In genomic region chr11:131511794-131512193, GRCh38 we compare ENCODE assay signal across 8 cellular contexts.
DNase-seq lines count a peak whose midpoint lies in the region; ATAC-seq and TF ChIP-seq lines count a peak whose summit lies in the region.

No MANE protein-coding gene starts in this region.

- DNase-seq in NCI-H2107 treated with DMSO at 0.1 percent for 48 hours (lab: John Stamatoyannopoulos, UW; ENCODE audit: unreplicated experiment) (peak; percentile 0), NCI-H2107 (lab: John Stamatoyannopoulos, UW) (no peak), body of pancreas (peak; percentile 50 to 76 (median 68)), T-helper 9 cell (no peak)

- H3K27me3 ChIP-seq in body of pancreas (no peaks in the 10 kb centered on the region), neural cell (ENCODE audit: insufficient read depth, low read depth, low read length) (no peaks in the 10 kb centered on the region)

- no peaks in the 10 kb centered on the region for H4K20me1 ChIP-seq in neural cell (ENCODE audit: insufficient read depth)

- H3K36me3 ChIP-seq in body of pancreas (replicated peaks in 1 of 2; ENCODE audit: insufficient read depth in 1 of 2, low read depth in 2 of 2) = no peaks in the 10 kb centered on the region
- H3K36me3 ChIP-seq in neural cell (ENCODE audit: insufficient read depth, low read length) = no peaks in the 10 kb centered on the region

- H3K79me2 ChIP-seq in neural cell (replicated peaks; ENCODE audit: insufficient read depth, low read length) = no peaks in the 10 kb centered on the region

- peak; percentile 40 for TF ChIP-seq RAD21 in neural cell (conservative IDR thresholded peaks at IDR 0.05)

- H3K9ac ChIP-seq in neural cell (ENCODE audit: low read length) = no peak overlapping the region

- H3K27ac ChIP-seq in body of pancreas (no peak overlapping the region), neural cell (ENCODE audit: low read length) (no peak overlapping the region)

- TF ChIP-seq CTCF in body of pancreas (IDR thresholded peaks at IDR 0.05) = peak; percentile 42 to 75 (median 59)
- TF ChIP-seq CTCF in neural cell (IDR thresholded peaks at IDR 0.05; ENCODE audit: poor library complexity, severe bottlenecking) = peak; percentile 40

- no peaks in the 10 kb centered on the region for H3K9me2 ChIP-seq in neural cell (ENCODE audit: insufficient read depth, low read length)

- ATAC-seq in HG03432 (IDR thresholded peaks at IDR 0.05; ENCODE audit: unreplicated experiment) (peak; percentile 51), body of pancreas (no peak), HG03039 (IDR thresholded peaks at IDR 0.05; ENCODE audit: unreplicated experiment) (no peak), HG03565 (IDR thresholded peaks at IDR 0.05; ENCODE audit: unreplicated experiment) (no peak)

- H3F3A ChIP-seq in neural cell (ENCODE audit: insufficient read depth, low read length, poor library complexity, severe bottlenecking) = no peaks in the 10 kb centered on the region

- WGBS in body of pancreas, 2 donors = 20 to 35% methylated on average over 5 to 9 of the region's 9 CpGs

- no peak overlapping the region for H2AFZ ChIP-seq in neural cell (ENCODE audit: low read depth, low read length)

- H3K4me3 ChIP-seq in body of pancreas (no peak overlapping the region), neural cell (ENCODE audit: low read length) (no peak overlapping the region)

- TF ChIP-seq EP300 in neural cell (conservative IDR thresholded peaks at IDR 0.05; ENCODE audit: poor library complexity, severe bottlenecking) = no peak

- intact Hi-C loops in body of pancreas (cut with DNase I) = loop anchor here (10.0 kb wide), 1 partner anchor 447 kb away; no protein-coding TSS in a partner anchor

- TF ChIP-seq POLR2A in body of pancreas (IDR thresholded peaks at IDR 0.05) = no peak

- H3K4me2 ChIP-seq in neural cell (ENCODE audit: low read length) = no peak overlapping the region

- no peaks in the 10 kb centered on the region for H3K9me3 ChIP-seq in body of pancreas
- H3K9me3 ChIP-seq in neural cell (ENCODE audit: low read length) = no peaks in the 10 kb centered on the region

- no peaks in the 10 kb centered on the region for H3K4me1 ChIP-seq in body of pancreas

TF ChIP-seq in neural cell, 6 proteins besides CTCF, POLR2A, EP300 and RAD21:
- TF ChIP-seq SMC3 (conservative IDR thresholded peaks at IDR 0.05; ENCODE audit: poor library complexity) (peak; percentile 52), MXI1 (conservative IDR thresholded peaks at IDR 0.05; ENCODE audit: poor library complexity, severe bottlenecking) (no peak), REST (IDR thresholded peaks at IDR 0.05; ENCODE audit: borderline replicate concordance) (no peak), TAF1 (IDR thresholded peaks at IDR 0.05; ENCODE audit: low read depth) (no peak)

Comparison
In these comparisons a context has a peak if more than half of its experiments do, and no peak if none do; other contexts are left out.
1. DNase-seq: peak in NCI-H2107 treated with DMSO at 0.1 percent for 48 hours (single experiment) and body of pancreas (4 of 4); none in NCI-H2107 (single experiment) and T-helper 9 cell (single experiment).